8 cellular contexts compared by ENCODE assay signal in the genomic region with DNA sequence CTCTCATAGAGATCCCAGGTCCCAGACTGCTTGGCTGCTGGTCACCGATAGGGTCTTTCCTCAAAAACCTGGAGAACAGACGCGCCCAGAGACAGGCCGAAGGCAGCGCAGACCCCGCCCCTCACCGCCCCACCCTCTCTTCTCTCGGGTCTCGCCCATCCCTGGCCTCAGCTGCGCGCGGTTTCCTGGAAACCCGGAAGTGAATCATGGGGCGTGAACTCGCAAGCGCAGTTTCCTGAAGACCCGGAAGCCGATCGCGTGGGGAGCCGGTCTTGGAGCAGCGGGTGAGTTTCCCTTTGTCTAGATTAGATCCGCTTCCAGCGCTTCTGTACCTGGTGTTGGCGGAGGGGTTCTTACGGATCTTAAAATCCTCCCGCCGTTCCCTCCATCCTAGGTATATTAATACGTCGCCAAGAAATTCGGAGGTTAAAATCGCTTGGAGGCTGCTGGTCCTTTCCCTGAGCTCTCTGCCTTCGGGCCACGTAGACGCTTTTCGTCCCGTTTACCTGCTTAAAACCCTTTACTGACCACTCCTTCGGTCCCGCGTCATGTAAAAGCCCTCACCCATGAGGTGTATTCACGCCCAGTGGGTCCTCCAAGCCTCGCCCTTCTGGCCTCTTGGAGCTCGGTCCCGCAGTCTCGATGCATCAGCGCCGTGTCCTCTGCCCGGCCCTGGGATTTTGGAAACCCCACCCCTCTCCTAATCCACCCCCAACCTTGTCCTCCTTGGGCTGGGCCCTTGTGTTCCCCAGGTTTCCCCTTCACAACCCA. TPM values are rescaled to one million over a fixed set of nuclear protein-coding genes. Genes with fewer than 3 reads are reported as not detected.
A peak's percentile ranks its signal among the peaks of the same experiment; 100 is the strongest.
DNase-seq lines count a peak whose midpoint lies in the region; TF ChIP-seq lines count a peak whose summit lies in the region.

ZNF578 (plus strand) TSS at position 230 of the 771 bp plus-strand sequence. CDS start 48,293 bp downstream, outside the sequence.

- peaks cover 37% of the 10 kb centered on the region for H3K9me3 ChIP-seq in muscle layer of colon (ENCODE audit: low read length)

- H3K27ac ChIP-seq in muscle layer of colon (ENCODE audit: low read depth, low read length) = no peak within 1 kb of the TSS

- H3K4me1 ChIP-seq in muscle layer of colon (ENCODE audit: insufficient read depth, low read length) = peaks cover 7% of the 10 kb centered on the region

- H3K27me3 ChIP-seq in muscle layer of colon (ENCODE audit: control insufficient read depth in 1 of 2, insufficient read depth in 2 of 2, low read length in 2 of 2) = peaks cover 0 to 5% of the 10 kb centered on the region in 2 donors

- H3K9ac ChIP-seq in muscle layer of colon (ENCODE audit: low read length) = no peak within 1 kb of the TSS

- DNase-seq in AG10803 (ENCODE audit: low read depth) = peak; percentile 84
- DNase-seq in NCI-H2081 treated with DMSO at 0.1 percent for 48 hours (lab: John Stamatoyannopoulos, UW) = peak; percentile 0
- DNase-seq in activated T-cell treated with anti-CD3 and anti-CD28 coated beads for 4 hours = peak; percentile 48
- DNase-seq in epithelial cell of proximal tubule (ENCODE audit: low read depth) = peak; percentile 10
- peak; percentile 74 for DNase-seq in stimulated activated CD8-positive, alpha-beta memory T cell treated with anti-CD3 and anti-CD28 coated beads, Interleukin-4, amount 100 ng/mL, for 48 hours
- no peak for DNase-seq in NCI-H146 (lab: John Stamatoyannopoulos, UW)
- DNase-seq in RKO (ENCODE audit: low spot score) = no peak

- TF ChIP-seq CTCF in AG10803 (conservative IDR thresholded peaks at IDR 0.05; ENCODE audit: low read length) (no peak), epithelial cell of proximal tubule (conservative IDR thresholded peaks at IDR 0.05; ENCODE audit: low read depth, low read length) (no peak)

- H3K36me3 ChIP-seq in muscle layer of colon (ENCODE audit: insufficient read depth, low read length) = peaks cover 20% of the 10 kb centered on the region

- peak within 1 kb of the TSS; percentile 85 for H3K4me3 ChIP-seq in AG10803 (ENCODE audit: low read length)
- H3K4me3 ChIP-seq in epithelial cell of proximal tubule (ENCODE audit: low read depth, low read length) = peak within 1 kb of the TSS; percentile 81
- H3K4me3 ChIP-seq in muscle layer of colon (ENCODE audit: low read depth in 1 of 2, low read length in 2 of 2) = peak within 1 kb of the TSS; percentile 63 to 91

RNA-seq across cellular contexts. Expression of gene ZNF578, which starts in this region (rescaled TPM):
- total RNA-seq in epithelial cell of proximal tubule = 1.6 and 2.3 TPM in 2 replicates

Comparison
In these comparisons a context has a peak if more than half of its experiments do, and no peak if none do; other contexts are left out.
1. DNase-seq: peak in AG10803 (single experiment), NCI-H2081 treated with DMSO at 0.1 percent for 48 hours (single experiment), activated T-cell treated with anti-CD3 and anti-CD28 coated beads for 4 hours (single experiment), epithelial cell of proximal tubule (single experiment) and stimulated activated CD8-positive, alpha-beta memory T cell treated with anti-CD3 and anti-CD28 coated beads, Interleukin-4, amount 100 ng/mL, for 48 hours (single experiment); none in NCI-H146 (single experiment) and RKO (single experiment).
2. Peak in every context shown above with its lines, with median percentiles within 50 percentile points of each other: H3K4me3 ChIP-seq.